1 cellular context compared by ENCODE assay signal in genomic region chr15:36903195-36903594, GRCh38.
TF ChIP-seq lines count a peak whose summit lies in the region.

No MANE protein-coding gene starts in this region.

TF ChIP-seq in HepG2, 621 proteins besides CTCF, POLR2A, EP300 and RAD21 (continued from another document):
- TF ChIP-seq ZNF790 (CRISPR knock-in tag; IDR thresholded peaks at IDR 0.05; ENCODE audit: borderline replicate concordance) (no peak), LRRFIP1 (CRISPR knock-in tag; conservative IDR thresholded peaks at IDR 0.05) (no peak), RELA (CRISPR knock-in tag; IDR thresholded peaks at IDR 0.05) (no peak)
